9 cellular contexts compared by ENCODE assay signal in genomic region chr15:43769584-43770228, GRCh38. TPM values are rescaled to one million over a fixed set of nuclear protein-coding genes. Genes with fewer than 3 reads are reported as not detected.
DNase-seq lines count a peak whose midpoint lies in the region; ATAC-seq and TF ChIP-seq lines count a peak whose summit lies in the region.
"Had no signal": no experiment of that assay in that cellular context is flagged by ENCODE, and none has a peak within 500 bp of the region (broad histone marks: within the 10 kb centered on the region; RNA-seq: fewer than 3 reads in every experiment).

No MANE protein-coding gene starts in this region.

- no peaks in the 10 kb centered on the region for H3K27me3 Mint-ChIP-seq in activated CD8-positive, alpha-beta memory T cell treated with anti-CD3 and anti-CD28 coated beads, Interleukin-2, amount 10 ng/mL, durations not matched to agents 7 days and 5 days
- H3K27me3 Mint-ChIP-seq in neural progenitor cell (ENCODE audit: insufficient read depth, low read depth): peaks cover under 1% of the 10 kb centered on the region

- TF ChIP-seq POLR2A in GM18505 (IDR thresholded peaks at IDR 0.05; ENCODE audit: borderline replicate concordance, extremely low read depth, insufficient read depth, insufficient read length): no peak

- in situ Hi-C loops in GM13977 (cut with MboI; ENCODE audit: low pct_unique_long_range_greater_than_20kb, low sequenced_read_pairs, unreplicated experiment): no loop called here

- H3K36me3 Mint-ChIP-seq in activated CD8-positive, alpha-beta memory T cell treated with anti-CD3 and anti-CD28 coated beads, Interleukin-2, amount 10 ng/mL, durations not matched to agents 7 days and 5 days: peaks cover 61% of the 10 kb centered on the region
- H3K36me3 Mint-ChIP-seq in neural progenitor cell: peaks cover 46% of the 10 kb centered on the region

- H3K9ac ChIP-seq in neural progenitor cell: no peak overlapping the region

- peaks cover 5% of the 10 kb centered on the region for H4K20me1 ChIP-seq in neural progenitor cell (ENCODE audit: low read depth)

- no peak overlapping the region for H3K4me3 ChIP-seq in AG04450 (ENCODE audit: low read depth, low read length)
- no peak overlapping the region for H3K4me3 ChIP-seq in neural progenitor cell

- H2AFZ ChIP-seq in neural progenitor cell (replicated peaks): no peak overlapping the region

- peaks cover 71% of the 10 kb centered on the region for H3F3A ChIP-seq in neural progenitor cell (ENCODE audit: low read depth)

- H3K4me1 Mint-ChIP-seq in activated CD8-positive, alpha-beta memory T cell treated with anti-CD3 and anti-CD28 coated beads, Interleukin-2, amount 10 ng/mL, durations not matched to agents 7 days and 5 days: no peaks in the 10 kb centered on the region
- no peaks in the 10 kb centered on the region for H3K4me1 Mint-ChIP-seq in neural progenitor cell

- POLR2A ChIA-PET in AG04450 (lab: Yijun Ruan, JAX): no interaction called here

- H3K9me3 Mint-ChIP-seq in activated CD8-positive, alpha-beta memory T cell treated with anti-CD3 and anti-CD28 coated beads, Interleukin-2, amount 10 ng/mL, durations not matched to agents 7 days and 5 days (ENCODE audit: low read depth): no peaks in the 10 kb centered on the region
- no peaks in the 10 kb centered on the region for H3K9me3 Mint-ChIP-seq in neural progenitor cell

- H3K9me3 ChIP-seq in AG04450 (ENCODE audit: control insufficient read depth, insufficient read depth, low read length) (no peaks in the 10 kb centered on the region), neural progenitor cell (ENCODE audit: low read depth) (no peaks in the 10 kb centered on the region)

- ATAC-seq in activated CD8-positive, alpha-beta memory T cell treated with anti-CD3 and anti-CD28 coated beads, Interleukin-2, amount 10 ng/mL, durations not matched to agents 7 days and 5 days: peak; percentile 78
- ATAC-seq in HG02973 (IDR thresholded peaks at IDR 0.05; ENCODE audit: unreplicated experiment) (no peak), GM18505 (IDR thresholded peaks at IDR 0.05; ENCODE audit: unreplicated experiment) (no peak)

- DNase-seq in AG04450 (ENCODE audit: low read depth, low spot score): peak; percentile 49
- peak; percentile 40 for DNase-seq in GM13977 (ENCODE audit: low spot score)
- DNase-seq in NOMO-1 treated with DMSO at 0.1 percent for 48 hours (lab: John Stamatoyannopoulos, UW; ENCODE audit: unreplicated experiment): peak; percentile 59
- DNase-seq in activated CD8-positive, alpha-beta memory T cell treated with anti-CD3 and anti-CD28 coated beads, Interleukin-2, amount 10 ng/mL, durations not matched to agents 7 days and 5 days: peak; percentile 69
- DNase-seq in fibroblast of gingiva (ENCODE audit: low read depth): peak; percentile 54
- peak; percentile 69 for DNase-seq in neural progenitor cell (ENCODE audit: low spot score)

- H3K27me3 ChIP-seq in AG04450 (ENCODE audit: control insufficient read depth, insufficient read depth, low read length): no peaks in the 10 kb centered on the region
- H3K27me3 ChIP-seq in neural progenitor cell: no peaks in the 10 kb centered on the region

- H3K36me3 ChIP-seq in neural progenitor cell: peaks cover 34% of the 10 kb centered on the region

- CTCF ChIA-PET in AG04450 (lab: Charles Lee): interaction anchor here (0.6 to 1.8 kb wide), 12 partner anchors 9 to 968 kb away, joined by 3 to 14 read pairs (median 6); no protein-coding TSS in a partner anchor
- CTCF ChIA-PET in activated CD8-positive, alpha-beta memory T cell treated with anti-CD3 and anti-CD28 coated beads, Interleukin-2, amount 10 ng/mL, durations not matched to agents 7 days and 5 days (lab: Charles Lee): interaction anchor here (0.9 to 2.6 kb wide), 11 partner anchors 7 to 329 kb away, joined by 3 to 9 read pairs (median 4); partner anchors contain the start of genes ELL3, HYPK and SERINC4

- H3K79me2 ChIP-seq in neural progenitor cell (ENCODE audit: low read depth): no peaks in the 10 kb centered on the region

- no peaks in the 10 kb centered on the region for H3K4me1 ChIP-seq in neural progenitor cell

- no peak overlapping the region for H3K27ac Mint-ChIP-seq in activated CD8-positive, alpha-beta memory T cell treated with anti-CD3 and anti-CD28 coated beads, Interleukin-2, amount 10 ng/mL, durations not matched to agents 7 days and 5 days
- no peak overlapping the region for H3K27ac Mint-ChIP-seq in neural progenitor cell

- H3K27ac ChIP-seq in AG04450 (ENCODE audit: low read depth, low read length) (no peak overlapping the region), neural progenitor cell (no peak overlapping the region)

- no peak overlapping the region for H3K4me3 Mint-ChIP-seq in activated CD8-positive, alpha-beta memory T cell treated with anti-CD3 and anti-CD28 coated beads, Interleukin-2, amount 10 ng/mL, durations not matched to agents 7 days and 5 days
- no peak overlapping the region for H3K4me3 Mint-ChIP-seq in neural progenitor cell

- H3K4me2 ChIP-seq in neural progenitor cell: no peak overlapping the region

- peak; percentile 91 for TF ChIP-seq CTCF in AG04450 (IDR thresholded peaks at IDR 0.05; ENCODE audit: low read depth, low read length)
- TF ChIP-seq CTCF in GM13977 (IDR thresholded peaks at IDR 0.05; ENCODE audit: extremely low read depth, insufficient read depth, missing control alignments): peak; percentile 84
- TF ChIP-seq CTCF in neural progenitor cell (IDR thresholded peaks at IDR 0.05): peak; percentile 87

RNA-seq across cellular contexts. Expression of gene ELL3, which starts 7.1 kb away (rescaled TPM):
- polyA plus RNA-seq in AG04450 (2011; rRNA removed): 2.3 and 2.4 TPM in 2 replicates
- 5.1 and 8.7 TPM in 2 replicates for polyA minus RNA-seq in AG04450 (2011; rRNA and poly(A)+ RNA removed)
- 1 to 10 TPM in 1 of 2 experiments, under 1 TPM in 1; 0.49 to 1.0 TPM for total RNA-seq in activated CD8-positive, alpha-beta memory T cell treated with anti-CD3 and anti-CD28 coated beads, Interleukin-2, amount 10 ng/mL, durations not matched to agents 7 days and 5 days
- total RNA-seq in neural progenitor cell (ENCODE audit: low replicate concordance): 3.1 and 5.1 TPM in 2 replicates

RNA-seq across cellular contexts. Expression of gene SERF2, which starts 22.4 kb away (rescaled TPM):
- 608 and 874 TPM in 2 replicates for polyA plus RNA-seq in AG04450 (2011; rRNA removed)
- polyA minus RNA-seq in AG04450 (2011; rRNA and poly(A)+ RNA removed): 304 and 401 TPM in 2 replicates
- 100 to 1,000 TPM; 804 to 808 TPM for total RNA-seq in activated CD8-positive, alpha-beta memory T cell treated with anti-CD3 and anti-CD28 coated beads, Interleukin-2, amount 10 ng/mL, durations not matched to agents 7 days and 5 days
- 249 and 430 TPM in 2 replicates for total RNA-seq in neural progenitor cell (ENCODE audit: low replicate concordance)

RNA-seq across cellular contexts. Expression of gene PDIA3, which starts 23.5 kb away (rescaled TPM):
- 308 and 326 TPM in 2 replicates for polyA plus RNA-seq in AG04450 (2011; rRNA removed)
- 57.5 and 97.1 TPM in 2 replicates for polyA minus RNA-seq in AG04450 (2011; rRNA and poly(A)+ RNA removed)
- 100 to 1,000 TPM; 247 to 293 TPM for total RNA-seq in activated CD8-positive, alpha-beta memory T cell treated with anti-CD3 and anti-CD28 coated beads, Interleukin-2, amount 10 ng/mL, durations not matched to agents 7 days and 5 days
- 198 and 315 TPM in 2 replicates for total RNA-seq in neural progenitor cell (ENCODE audit: low replicate concordance)

RNA-seq across cellular contexts. Expression of gene SERINC4, which starts 30.3 kb away (rescaled TPM):
- 0.05 TPM in 1 of 2 replicates, not detected in the other for polyA plus RNA-seq in AG04450 (2011; rRNA removed)
- polyA minus RNA-seq in AG04450 (2011; rRNA and poly(A)+ RNA removed): not detected in 2 replicates
- total RNA-seq in activated CD8-positive, alpha-beta memory T cell treated with anti-CD3 and anti-CD28 coated beads, Interleukin-2, amount 10 ng/mL, durations not matched to agents 7 days and 5 days: under 1 TPM; 0.20 to 0.30 TPM
- 0.50 TPM in 1 of 2 replicates, not detected in the other for total RNA-seq in neural progenitor cell (ENCODE audit: low replicate concordance)
- total RNA-seq: glomerular endothelial cell had no signal

RNA-seq across cellular contexts. Expression of gene HYPK, which starts 30.7 kb away (rescaled TPM):
- polyA plus RNA-seq in AG04450 (2011; rRNA removed): 6.4 and 10.7 TPM in 2 replicates
- 5.4 and 5.8 TPM in 2 replicates for polyA minus RNA-seq in AG04450 (2011; rRNA and poly(A)+ RNA removed)
- total RNA-seq in activated CD8-positive, alpha-beta memory T cell treated with anti-CD3 and anti-CD28 coated beads, Interleukin-2, amount 10 ng/mL, durations not matched to agents 7 days and 5 days: 10 to 100 TPM; 14.8 to 16.1 TPM
- 6.7 and 8.3 TPM in 2 replicates for total RNA-seq in neural progenitor cell (ENCODE audit: low replicate concordance)
